ENCODE assay signal across 9 cellular contexts in genomic region chr15:67080118-67080899, GRCh38. TPM values are rescaled to one million over a fixed set of nuclear protein-coding genes. Genes with fewer than 3 reads are reported as not detected.
DNase-seq lines count a peak whose midpoint lies in the region; ATAC-seq and TF ChIP-seq lines count a peak whose summit lies in the region.
"Had no signal": no experiment of that assay in that cellular context is flagged by ENCODE, and none has a peak within 500 bp of the region (broad histone marks: within the 10 kb centered on the region; RNA-seq: fewer than 3 reads in every experiment).

No MANE protein-coding gene starts in this region.

- H3K4me1 ChIP-seq in mesenchymal stem cell (ENCODE audit: control insufficient read depth, insufficient read depth, low read depth, low read length), result peaks cover 23% of the 10 kb centered on the region

- no peak overlapping the region for H2BK12ac ChIP-seq in mesenchymal stem cell (ENCODE audit: low read length in 2 of 2)

- peak overlapping the region in 1 of 2 experiments; percentile 7 for H3K18ac ChIP-seq in mesenchymal stem cell (ENCODE audit: low read depth in 1 of 2, low read length in 2 of 2)

- peak overlapping the region; percentile 47 for H3K27ac Mint-ChIP-seq in stimulated activated naive CD8-positive, alpha-beta T cell treated with anti-CD3 and anti-CD28 coated beads, Interleukin-15, Interleukin-2, amounts not matched to agents 100 ng/mL and 50 ng/mL, for 24 hours

- H3K36me3 Mint-ChIP-seq in stimulated activated naive CD8-positive, alpha-beta T cell treated with anti-CD3 and anti-CD28 coated beads, Interleukin-15, Interleukin-2, amounts not matched to agents 100 ng/mL and 50 ng/mL, for 24 hours (ENCODE audit: low read depth), result peaks cover 18% of the 10 kb centered on the region

- peak overlapping the region; percentile 64 for H4K91ac ChIP-seq in mesenchymal stem cell (ENCODE audit: low read length)

- no peaks in the 10 kb centered on the region for H3K9me3 Mint-ChIP-seq in stimulated activated naive CD8-positive, alpha-beta T cell treated with anti-CD3 and anti-CD28 coated beads, Interleukin-15, Interleukin-2, amounts not matched to agents 100 ng/mL and 50 ng/mL, for 24 hours

- H3K4me3 ChIP-seq in brain microvascular endothelial cell (ENCODE audit: low read depth, low read length) (no peak overlapping the region), mesenchymal stem cell (ENCODE audit: insufficient read depth in 1 of 2, low read depth in 1 of 2, low read length in 2 of 2) (peak overlapping the region in 1 of 2 experiments; percentile 58)

- H4K8ac ChIP-seq in mesenchymal stem cell (ENCODE audit: low read length), result peak overlapping the region; percentile 50

- H3K79me1 ChIP-seq in mesenchymal stem cell (replicated peaks; ENCODE audit: low read length, poor library complexity, severe bottlenecking), result peaks cover 15% of the 10 kb centered on the region

- H3K36me3 ChIP-seq in brain microvascular endothelial cell (replicated peaks) (peaks cover 58% of the 10 kb centered on the region), mesenchymal stem cell (ENCODE audit: control insufficient read depth in 1 of 2, insufficient read depth in 2 of 2, low read depth in 1 of 2, low read length in 2 of 2) (peaks cover 0 to 28% of the 10 kb centered on the region in 2 experiments)
- H3K36me3 ChIP-seq: neutrophil had no signal

- 73% methylated on average over 10 of the region's 12 CpGs for WGBS in mesenchymal stem cell

- H3K27me3 ChIP-seq in brain microvascular endothelial cell (replicated peaks) (no peaks in the 10 kb centered on the region), mesenchymal stem cell (ENCODE audit: control insufficient read depth in 1 of 2, insufficient read depth in 1 of 2, low read length in 2 of 2) (no peaks in the 10 kb centered on the region)
- H3K27me3 ChIP-seq: neutrophil had no signal

- peak overlapping the region; percentile 51 for H2AK5ac ChIP-seq in mesenchymal stem cell (ENCODE audit: low read length, severe bottlenecking)

- in situ Hi-C loops in brain microvascular endothelial cell (cut with HindIII; ENCODE audit: low pct_ligation_motif_present, low sequenced_read_pairs), result no loop called here

- H3K4me3 Mint-ChIP-seq in stimulated activated naive CD8-positive, alpha-beta T cell treated with anti-CD3 and anti-CD28 coated beads, Interleukin-15, Interleukin-2, amounts not matched to agents 100 ng/mL and 50 ng/mL, for 24 hours, result peak overlapping the region; percentile 40

- H3K9me3 ChIP-seq in mesenchymal stem cell (ENCODE audit: control insufficient read depth, low read length), result no peaks in the 10 kb centered on the region
- H3K9me3 ChIP-seq: neutrophil had no signal

- no peak overlapping the region for H3K4me2 ChIP-seq in mesenchymal stem cell (ENCODE audit: low read length, poor library complexity, severe bottlenecking)

- H3K9ac ChIP-seq in mesenchymal stem cell (ENCODE audit: low read length), result peak overlapping the region; percentile 80

- TF ChIP-seq CTCF in brain microvascular endothelial cell (IDR thresholded peaks at IDR 0.05; ENCODE audit: low read depth, low read length, missing control alignments), result no peak

- no peak overlapping the region for H2BK5ac ChIP-seq in mesenchymal stem cell (ENCODE audit: low read depth, low read length, poor library complexity, severe bottlenecking)

- H3K23ac ChIP-seq in mesenchymal stem cell (ENCODE audit: low read length in 2 of 2), result no peak overlapping the region

- H3K27ac ChIP-seq in brain microvascular endothelial cell, result peak overlapping the region; percentile 77
- H3K27ac ChIP-seq in mesenchymal stem cell (ENCODE audit: low read length, poor library complexity, severe bottlenecking), result peak overlapping the region; percentile 64

- H3K27me3 Mint-ChIP-seq in stimulated activated naive CD8-positive, alpha-beta T cell treated with anti-CD3 and anti-CD28 coated beads, Interleukin-15, Interleukin-2, amounts not matched to agents 100 ng/mL and 50 ng/mL, for 24 hours, result no peaks in the 10 kb centered on the region

- no peak overlapping the region for H2AFZ ChIP-seq in mesenchymal stem cell (ENCODE audit: low read depth, low read length)

- no peak overlapping the region for H2BK15ac ChIP-seq in mesenchymal stem cell (ENCODE audit: low read depth, poor library complexity, severe bottlenecking)

- peaks cover 95% of the 10 kb centered on the region for H3K4me1 Mint-ChIP-seq in stimulated activated naive CD8-positive, alpha-beta T cell treated with anti-CD3 and anti-CD28 coated beads, Interleukin-15, Interleukin-2, amounts not matched to agents 100 ng/mL and 50 ng/mL, for 24 hours (ENCODE audit: low read depth)

- no peak overlapping the region for H2BK120ac ChIP-seq in mesenchymal stem cell (ENCODE audit: low read depth, low read length)

- ATAC-seq in stimulated activated naive CD8-positive, alpha-beta T cell treated with anti-CD3 and anti-CD28 coated beads, Interleukin-15, Interleukin-2, amounts not matched to agents 100 U/mL and 50 U/mL, for 24 hours, result no peak
- no peak for ATAC-seq in HG03095 (IDR thresholded peaks at IDR 0.05; ENCODE audit: unreplicated experiment)
- no peak for ATAC-seq in GM18867 (IDR thresholded peaks at IDR 0.05; ENCODE audit: unreplicated experiment)
- ATAC-seq in HG03196 (IDR thresholded peaks at IDR 0.05; ENCODE audit: unreplicated experiment), result no peak

- H3K14ac ChIP-seq in mesenchymal stem cell (ENCODE audit: low read length in 2 of 2), result peak overlapping the region in 1 of 2 experiments; percentile 8

- no peak for DNase-seq in stimulated activated naive CD8-positive, alpha-beta T cell treated with anti-CD3 and anti-CD28 coated beads, Interleukin-15, Interleukin-2, amounts not matched to agents 100 U/mL and 50 U/mL, for 24 hours
- DNase-seq in brain microvascular endothelial cell (no peak), mesenchymal stem cell (peak; percentile 86)
- no peak for DNase-seq in activated CD4-positive, CD25-positive, alpha-beta regulatory T cell treated with anti-CD3 and anti-CD28 coated beads, Interleukin-2, amount 50 U/mL, for 72 hours

- peak overlapping the region in 1 of 2 experiments; percentile 6 for H3K4ac ChIP-seq in mesenchymal stem cell (ENCODE audit: low read depth in 1 of 2, low read length in 2 of 2)

RNA-seq across cellular contexts. Expression of gene SMAD3, which starts 14.9 kb away (rescaled TPM):
- 126 TPM for polyA plus RNA-seq in mesenchymal stem cell (2013, experiment 1 of 2)
- 125 TPM for polyA plus RNA-seq in mesenchymal stem cell (2013, experiment 2 of 2)
